Comparison of ENCODE assay signal across 30 cellular contexts in the genomic region with DNA sequence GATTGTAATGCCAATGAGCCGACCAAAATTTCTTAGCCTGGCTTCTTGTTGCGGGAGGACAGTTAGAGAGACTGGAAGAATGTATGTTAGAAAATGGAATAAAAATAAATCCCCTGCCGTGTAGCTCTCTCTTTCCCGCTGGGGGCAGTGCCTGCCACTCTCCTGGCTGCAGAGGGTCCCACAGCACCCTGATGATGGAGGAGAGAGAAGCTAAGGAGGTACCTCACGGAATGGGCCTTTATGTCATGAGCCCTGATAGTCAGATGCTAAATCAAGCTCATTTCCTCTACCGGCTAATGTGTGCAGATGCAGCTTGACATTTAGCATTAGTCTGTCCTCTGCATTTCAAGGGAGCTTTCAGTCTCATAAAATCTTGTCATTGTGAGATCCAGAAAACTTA.
DNase-seq lines count a peak whose midpoint lies in the region; TF ChIP-seq lines count a peak whose summit lies in the region.
"Had no signal": no experiment of that assay in that cellular context is flagged by ENCODE, and none has a peak within 500 bp of the region (broad histone marks: within the 10 kb centered on the region; RNA-seq: fewer than 3 reads in every experiment).

No MANE protein-coding gene starts in this region.

- no peaks in the 10 kb centered on the region for H3K4me1 ChIP-seq in iPS DF 6.9 (ENCODE audit: control insufficient read depth, insufficient read depth, low read length)
- H3K4me1 ChIP-seq: adrenal gland, sigmoid colon had no signal

- in situ Hi-C loops in SK-MEL-5 (cut with HindIII; ENCODE audit: low pct_unique_long_range_greater_than_20kb, low sequenced_read_pairs), result no loop called here

- H3K36me3 ChIP-seq in H7 (replicated peaks; ENCODE audit: control insufficient read depth, insufficient read depth, low read length), result no peaks in the 10 kb centered on the region
- no peaks in the 10 kb centered on the region for H3K36me3 ChIP-seq in iPS DF 6.9 (ENCODE audit: control insufficient read depth, insufficient read depth, low read length)
- H3K36me3 ChIP-seq: adrenal gland, prostate gland, sigmoid colon had no signal

- H3K4me3 Mint-ChIP-seq in progenitor cell of endocrine pancreas (ENCODE audit: low read depth), result no peak overlapping the region
- H3K4me3 Mint-ChIP-seq: activated T-cell treated with anti-CD3 and anti-CD28 coated beads, Interleukin-2, amount 50 U/mL, for 72 hours; CD4-positive, alpha-beta memory T cell; neural crest cell; stimulated activated naive CD8-positive, alpha-beta T cell treated with anti-CD3 and anti-CD28 coated beads, Interleukin-15, Interleukin-2, amounts not matched to agents 100 ng/mL and 50 ng/mL, for 24 hours had no signal

- no peaks in the 10 kb centered on the region for H3K9me3 ChIP-seq in iPS DF 6.9 (ENCODE audit: control insufficient read depth, insufficient read depth, low read length)
- H3K9me3 ChIP-seq: adrenal gland, prostate gland, sigmoid colon had no signal

- peak; percentile 63 for DNase-seq in H7
- peak; percentile 74 for DNase-seq in SK-MEL-5 (ENCODE audit: low read depth, low spot score)
- peak; percentile 16 for DNase-seq in iPS DF 6.9 (ENCODE audit: low read depth, low spot score)
- DNase-seq in progenitor cell of endocrine pancreas (ENCODE audit: low spot score, unreplicated experiment), result no peak
- DNase-seq in posterior vena cava (ENCODE audit: low spot score), result no peak
- DNase-seq in AG20443 (ENCODE audit: low spot score), result no peak
- no peak for DNase-seq in NCI-H128 (lab: John Stamatoyannopoulos, UW; ENCODE audit: unreplicated experiment)
- no peak for DNase-seq in NCI-H526 (lab: John Stamatoyannopoulos, UW)
- DNase-seq: activated CD4-positive, alpha-beta T cell treated with anti-CD3 and anti-CD28 coated beads, Interleukin-2, amount 50 U/mL, for 1 hour; activated naive CD4-positive, alpha-beta T cell; activated T-cell treated with anti-CD3 and anti-CD28 coated beads, Interleukin-2, amount 50 U/mL, for 72 hours; adrenal gland; AML-193; CD4-positive, alpha-beta memory T cell; effector memory CD4-positive, alpha-beta T cell; erythroblast; foreskin fibroblast; HCEC 1CT; head of caudate nucleus; NCI-H146; NCI-H2171 treated with DMSO at 0.1 percent for 48 hours; NCI-H69; sigmoid colon; T1000; WERI-Rb-1 had no signal

- H3K36me3 Mint-ChIP-seq in progenitor cell of endocrine pancreas (ENCODE audit: insufficient read depth), result peaks cover 20% of the 10 kb centered on the region

- peak; percentile 21 for TF ChIP-seq CTCF in progenitor cell of endocrine pancreas (IDR thresholded peaks at IDR 0.05; ENCODE audit: unreplicated experiment)

- peaks cover 8% of the 10 kb centered on the region for H3K9me3 Mint-ChIP-seq in progenitor cell of endocrine pancreas (ENCODE audit: low read depth)
- H3K9me3 Mint-ChIP-seq: activated T-cell treated with anti-CD3 and anti-CD28 coated beads, Interleukin-2, amount 50 U/mL, for 72 hours; CD4-positive, alpha-beta memory T cell; neural crest cell; stimulated activated naive CD8-positive, alpha-beta T cell treated with anti-CD3 and anti-CD28 coated beads, Interleukin-15, Interleukin-2, amounts not matched to agents 100 ng/mL and 50 ng/mL, for 24 hours had no signal

- no peak overlapping the region for H3K27ac Mint-ChIP-seq in progenitor cell of endocrine pancreas
- H3K27ac Mint-ChIP-seq: activated T-cell treated with anti-CD3 and anti-CD28 coated beads, Interleukin-2, amount 50 U/mL, for 72 hours; CD4-positive, alpha-beta memory T cell; stimulated activated naive CD8-positive, alpha-beta T cell treated with anti-CD3 and anti-CD28 coated beads, Interleukin-15, Interleukin-2, amounts not matched to agents 100 ng/mL and 50 ng/mL, for 24 hours had no signal

- H3K27me3 Mint-ChIP-seq in progenitor cell of endocrine pancreas, result no peaks in the 10 kb centered on the region
- H3K27me3 Mint-ChIP-seq: brain; CD4-positive, alpha-beta memory T cell; stimulated activated naive CD8-positive, alpha-beta T cell treated with anti-CD3 and anti-CD28 coated beads, Interleukin-15, Interleukin-2, amounts not matched to agents 100 ng/mL and 50 ng/mL, for 24 hours had no signal

- no peak overlapping the region for H3K4me3 ChIP-seq in H7 (ENCODE audit: insufficient read depth, low read depth, low read length)
- H3K4me3 ChIP-seq in iPS DF 6.9 (ENCODE audit: low read length), result no peak overlapping the region
- H3K4me3 ChIP-seq: adrenal gland, prostate gland, sigmoid colon had no signal

- no CpG with 5 or more reads among the region's 6 CpGs for WGBS in iPS DF 6.9 (ENCODE audit: insufficient coverage, insufficient read length)

- no peak overlapping the region for H3K27ac ChIP-seq in iPS DF 6.9 (ENCODE audit: low read length)
- H3K27ac ChIP-seq: adrenal gland, KMS-11, prostate gland, sigmoid colon, WERI-Rb-1 had no signal

- H3K27me3 ChIP-seq in H7 (ENCODE audit: control insufficient read depth, insufficient read depth, low read length) (no peaks in the 10 kb centered on the region), iPS DF 6.9 (ENCODE audit: control insufficient read depth, insufficient read depth, low read length) (no peaks in the 10 kb centered on the region)
- H3K27me3 ChIP-seq: adrenal gland, sigmoid colon had no signal

- intact Hi-C loops in posterior vena cava (cut with DNase I), result no loop called here

- peaks cover 6% of the 10 kb centered on the region for H3K4me1 Mint-ChIP-seq in progenitor cell of endocrine pancreas (ENCODE audit: low read depth)
- H3K4me1 Mint-ChIP-seq: CD4-positive, alpha-beta memory T cell had no signal

Comparison
In these comparisons a context has a peak if more than half of its experiments do, and no peak if none do; other contexts are left out.
1. DNase-seq: peak in H7 (single experiment), SK-MEL-5 (single experiment) and iPS DF 6.9 (single experiment); none in progenitor cell of endocrine pancreas (single experiment), posterior vena cava (single experiment), AG20443 (single experiment), NCI-H128 (single experiment) and NCI-H526 (0 of 2).